Comparison of ENCODE assay signal across 8 cellular contexts in the genomic region with DNA sequence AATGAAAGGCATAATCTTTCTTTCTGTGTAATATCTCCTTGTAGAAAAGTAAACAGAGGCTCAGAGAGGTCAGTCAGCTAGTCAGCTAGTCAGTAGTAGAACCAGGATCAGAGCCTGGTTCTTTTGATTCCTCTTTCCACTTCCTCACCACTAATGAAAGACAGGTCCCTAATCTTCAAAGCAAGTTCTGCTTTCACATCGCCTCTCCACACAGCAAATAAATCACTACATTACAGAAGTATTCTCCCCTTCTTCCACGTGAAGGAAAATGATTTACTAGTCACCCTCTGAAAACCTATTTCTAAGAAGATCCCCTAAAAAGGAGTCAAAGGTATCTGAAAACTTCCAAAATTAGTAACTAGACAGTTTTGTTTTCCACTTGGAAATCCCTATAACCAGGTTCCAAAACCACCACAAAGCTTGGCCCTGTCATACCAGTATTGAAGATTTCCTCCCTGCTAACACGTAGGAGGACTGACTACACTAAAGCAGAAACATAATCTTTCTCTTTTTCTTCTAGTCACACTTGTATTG.
DNase-seq lines count a peak whose midpoint lies in the region; ATAC-seq and TF ChIP-seq lines count a peak whose summit lies in the region.

No MANE protein-coding gene starts in this region.

- H3K79me2 ChIP-seq in osteoblast (ENCODE audit: insufficient read depth, low read length): no peaks in the 10 kb centered on the region

- POLR2A ChIA-PET in MCF 10A (lab: Yijun Ruan, JAX): interaction anchor here (0.6 to 3.0 kb wide), 8 partner anchors 9 to 339 kb away, joined by 3 to 25 read pairs (median 4); no protein-coding TSS in a partner anchor

- DNase-seq in MCF 10A (ENCODE audit: unreplicated experiment) (no peak), breast epithelium (ENCODE audit: low spot score in 2 of 2) (no peak), osteoblast (ENCODE audit: insufficient read length, low spot score, missing footprints) (no peak), natural killer cell (no peak), NCI-H1092 (lab: John Stamatoyannopoulos, UW) (no peak), NCI-H1436 (lab: John Stamatoyannopoulos, UW) (no peak)

- no peak overlapping the region for H3K27ac ChIP-seq in breast epithelium
- peak overlapping the region; percentile 81 for H3K27ac ChIP-seq in osteoblast (ENCODE audit: low read depth, low read length)

- peak overlapping the region; percentile 56 for H3K4me2 ChIP-seq in osteoblast (ENCODE audit: insufficient read depth, low read length)

- peak overlapping the region; percentile 69 for H3K27ac Mint-ChIP-seq in MCF 10A (ENCODE audit: low read depth, unreplicated experiment)
- no peak overlapping the region for H3K27ac Mint-ChIP-seq in natural killer cell

- no peaks in the 10 kb centered on the region for H3K9me3 Mint-ChIP-seq in MCF 10A (ENCODE audit: unreplicated experiment)
- H3K9me3 Mint-ChIP-seq in natural killer cell: no peaks in the 10 kb centered on the region

- H4K20me1 ChIP-seq in osteoblast (ENCODE audit: insufficient read depth, low read length): no peaks in the 10 kb centered on the region

- ATAC-seq in HG03135 (IDR thresholded peaks at IDR 0.05; ENCODE audit: unreplicated experiment) (peak; percentile 68), natural killer cell (no peak)

- intact Hi-C loops in MCF 10A (cut with micrococcal nuclease): loop anchor here (1.0 to 5.0 kb wide), 4 partner anchors 119 to 591 kb away; no protein-coding TSS in a partner anchor
- intact Hi-C loops in breast epithelium (cut with DNase I; ENCODE audit: low total_unique reads): no loop called here
- intact Hi-C loops in natural killer cell (cut with micrococcal nuclease): no loop called here

- H3K4me1 Mint-ChIP-seq in MCF 10A (ENCODE audit: insufficient read depth, unreplicated experiment): peaks cover 18% of the 10 kb centered on the region
- peaks cover 0 to 5% of the 10 kb centered on the region in 2 donors for H3K4me1 Mint-ChIP-seq in natural killer cell

- H3K4me3 ChIP-seq in breast epithelium (no peak overlapping the region), WI38 (ENCODE audit: low read depth, low read length) (0 out of 2 replicates have a peak overlapping the region, but pooled peaks have one; percentile 5), osteoblast (ENCODE audit: insufficient read depth, low read length) (peak overlapping the region; percentile 27)

- no peaks in the 10 kb centered on the region for H3K27me3 Mint-ChIP-seq in MCF 10A (ENCODE audit: insufficient read depth, unreplicated experiment)
- H3K27me3 Mint-ChIP-seq in natural killer cell (ENCODE audit: low read depth in 2 of 2): no peaks in the 10 kb centered on the region

- no TSS peak for BruUV-seq in MCF 10A (replicated peaks; lab: Mats Ljungman, UMichigan)

- CTCF ChIA-PET in MCF 10A (lab: Yijun Ruan, JAX): interaction anchor here (0.6 to 4.0 kb wide), 36 partner anchors 9 to 710 kb away, joined by 3 to 27 read pairs (median 4); no protein-coding TSS in a partner anchor

- H3K9me3 ChIP-seq in breast epithelium (no peaks in the 10 kb centered on the region), osteoblast (ENCODE audit: low read depth, low read length) (no peaks in the 10 kb centered on the region)

- TF ChIP-seq CTCF in MCF 10A (IDR thresholded peaks at IDR 0.05; ENCODE audit: unreplicated experiment) (no peak), breast epithelium (IDR thresholded peaks at IDR 0.05) (no peak), WI38 (IDR thresholded peaks at IDR 0.05; ENCODE audit: low read depth, low read length) (no peak), osteoblast (IDR thresholded peaks at IDR 0.05; ENCODE audit: extremely low read depth, low read depth, low read length) (no peak), natural killer cell (IDR thresholded peaks at IDR 0.05) (no peak)

- no peaks in the 10 kb centered on the region for H3K36me3 Mint-ChIP-seq in MCF 10A (ENCODE audit: insufficient read depth, unreplicated experiment)
- no peaks in the 10 kb centered on the region for H3K36me3 Mint-ChIP-seq in natural killer cell

- peak overlapping the region; percentile 26 for H3K4me3 Mint-ChIP-seq in MCF 10A (ENCODE audit: unreplicated experiment)
- H3K4me3 Mint-ChIP-seq in natural killer cell: no peak overlapping the region

- H2AFZ ChIP-seq in osteoblast (ENCODE audit: low read length): peak overlapping the region; percentile 87

- no peak for TF ChIP-seq POLR2A in breast epithelium (IDR thresholded peaks at IDR 0.05)

- H3K27me3 ChIP-seq in breast epithelium: no peaks in the 10 kb centered on the region
- no peaks in the 10 kb centered on the region for H3K27me3 ChIP-seq in osteoblast (ENCODE audit: insufficient read depth, low read length)

- H3K36me3 ChIP-seq in breast epithelium (no peaks in the 10 kb centered on the region), osteoblast (ENCODE audit: insufficient read depth, low read length) (no peaks in the 10 kb centered on the region)

- H3K4me1 ChIP-seq in breast epithelium: peaks cover 0 to 3% of the 10 kb centered on the region in 2 donors
- H3K4me1 ChIP-seq in osteoblast (ENCODE audit: insufficient read depth, low read length): peaks cover 17% of the 10 kb centered on the region

Comparison
In these comparisons a context has a peak if more than half of its experiments do, and no peak if none do; other contexts are left out.
1. H3K4me3 ChIP-seq: peak in WI38 (single experiment) and osteoblast (single experiment); none in breast epithelium (0 of 3).